ENCODE assay signal across 25 cellular contexts in genomic region chr2:195092341-195092740, GRCh38.
DNase-seq lines count a peak whose midpoint lies in the region; ATAC-seq and TF ChIP-seq lines count a peak whose summit lies in the region.
"Had no signal": no experiment of that assay in that cellular context is flagged by ENCODE, and none has a peak within 500 bp of the region (broad histone marks: within the 10 kb centered on the region; RNA-seq: fewer than 3 reads in every experiment).

No MANE protein-coding gene starts in this region.

- H3K36me3 ChIP-seq in Karpas-422 (ENCODE audit: insufficient read depth, low read length): no peaks in the 10 kb centered on the region
- H3K36me3 ChIP-seq: SJCRH30 had no signal

- H3K4me1 Mint-ChIP-seq in osteocyte (ENCODE audit: unreplicated experiment): no peaks in the 10 kb centered on the region
- H3K4me1 Mint-ChIP-seq: activated CD4-positive, alpha-beta memory T cell treated with anti-CD3 and anti-CD28 coated beads, Interleukin-2, amount 10 ng/mL, durations not matched to agents 7 days and 5 days; activated T-helper 17 cell treated with anti-CD3 and anti-CD28 coated beads, Interleukin-2, amount 50 U/mL, for 72 hours; CD4-positive, CD25-positive, alpha-beta regulatory T cell; memory B cell; stimulated activated memory B cell treated with anti-CD40 and anti-IgM and Interleukin-4, amounts not matched to agents 10 μg/mL and 1 μg/mL and 100 μg/mL, for 72 hours had no signal

- H3K9me3 ChIP-seq in Karpas-422 (ENCODE audit: low read length): no peaks in the 10 kb centered on the region
- H3K9me3 ChIP-seq: SJCRH30 had no signal

- no peak overlapping the region for H3K27ac ChIP-seq in Karpas-422 (ENCODE audit: low read length)
- H3K27ac ChIP-seq: SJCRH30 had no signal

- H2AFZ ChIP-seq in Karpas-422 (ENCODE audit: low read length): no peak overlapping the region

- no peaks in the 10 kb centered on the region for H3K36me3 Mint-ChIP-seq in osteocyte (ENCODE audit: unreplicated experiment)
- H3K36me3 Mint-ChIP-seq: CD4-positive, CD25-positive, alpha-beta regulatory T cell; memory B cell; stimulated activated memory B cell treated with anti-CD40 and anti-IgM and Interleukin-4, amounts not matched to agents 10 μg/mL and 1 μg/mL and 100 μg/mL, for 72 hours had no signal

- TF ChIP-seq CTCF in epithelial cell of proximal tubule (conservative IDR thresholded peaks at IDR 0.05; ENCODE audit: low read depth, low read length) (peak; percentile 29), osteocyte (IDR thresholded peaks at IDR 0.05) (peak; percentile 6)

- no peak overlapping the region for H3K4me3 Mint-ChIP-seq in osteocyte (ENCODE audit: unreplicated experiment)
- H3K4me3 Mint-ChIP-seq: activated CD4-positive, alpha-beta memory T cell treated with anti-CD3 and anti-CD28 coated beads, Interleukin-2, amount 10 ng/mL, durations not matched to agents 7 days and 5 days; activated T-helper 17 cell treated with anti-CD3 and anti-CD28 coated beads, Interleukin-2, amount 50 U/mL, for 72 hours; CD4-positive, CD25-positive, alpha-beta regulatory T cell; memory B cell; stimulated activated memory B cell treated with anti-CD40 and anti-IgM and Interleukin-4, amounts not matched to agents 10 μg/mL and 1 μg/mL and 100 μg/mL, for 72 hours had no signal

- no peak for ATAC-seq in HG03175 (IDR thresholded peaks at IDR 0.05; ENCODE audit: unreplicated experiment)
- ATAC-seq: activated T-helper 17 cell treated with anti-CD3 and anti-CD28 coated beads, Interleukin-2, amount 50 U/mL, for 72 hours; K562; sciatic nerve; stimulated activated memory B cell treated with anti-CD40 and anti-IgM and Interleukin-4, amounts not matched to agents 10 μg/mL and 1 μg/mL and 100 μg/mL, for 72 hours had no signal

- H3K4me3 ChIP-seq in epithelial cell of proximal tubule (ENCODE audit: low read depth, low read length): no peak overlapping the region
- H3K4me3 ChIP-seq in Karpas-422 (ENCODE audit: low read length): no peak overlapping the region
- H3K4me3 ChIP-seq: K562, SJCRH30 had no signal

- no peak overlapping the region for H3K9ac ChIP-seq in Karpas-422 (ENCODE audit: low read length)

- H3K4me2 ChIP-seq in Karpas-422 (ENCODE audit: low read depth, low read length, poor library complexity, severe bottlenecking): no peak overlapping the region

- H3K27me3 ChIP-seq in Karpas-422 (ENCODE audit: low read length): no peaks in the 10 kb centered on the region
- H3K27me3 ChIP-seq: SJCRH30 had no signal

- peak; percentile 10 for DNase-seq in DMS 273 (lab: John Stamatoyannopoulos, UW; ENCODE audit: unreplicated experiment)
- no peak for DNase-seq in DMS 273 treated with DMSO at 0.1 percent for 48 hours (lab: John Stamatoyannopoulos, UW)
- peak; percentile 30 for DNase-seq in NCI-H69 (lab: John Stamatoyannopoulos, UW)
- DNase-seq in epithelial cell of proximal tubule (ENCODE audit: low read depth): no peak
- no peak for DNase-seq in osteocyte (ENCODE audit: extremely low spot score, unreplicated experiment)
- no peak for DNase-seq in Karpas-422
- DNase-seq in activated CD4-positive, alpha-beta T cell treated with anti-CD3 and anti-CD28 coated beads for 4 hours: no peak
- DNase-seq: 8988T; activated CD4-positive, alpha-beta memory T cell treated with anti-CD3 and anti-CD28 coated beads, Interleukin-2, amount 10 ng/mL, durations not matched to agents 7 days and 5 days; activated naive CD4-positive, alpha-beta T cell treated with anti-CD3 and anti-CD28 coated beads, Interleukin-2, amount 50 U/mL, for 16 hours; amniotic stem cell; CD4-positive, CD25-positive, alpha-beta regulatory T cell; effector CD8-positive, alpha-beta T cell; GOT3; NCI-H146; NCI-H524; stimulated activated CD4-positive, alpha-beta T cell treated with anti-CD3 and anti-CD28 coated beads, Interleukin-4, amount 100 ng/mL, for 4 hours had no signal

- H3K9me3 Mint-ChIP-seq in osteocyte (ENCODE audit: unreplicated experiment): peaks cover 3% of the 10 kb centered on the region
- H3K9me3 Mint-ChIP-seq: activated CD4-positive, alpha-beta memory T cell treated with anti-CD3 and anti-CD28 coated beads, Interleukin-2, amount 10 ng/mL, durations not matched to agents 7 days and 5 days; activated T-helper 17 cell treated with anti-CD3 and anti-CD28 coated beads, Interleukin-2, amount 50 U/mL, for 72 hours; memory B cell; stimulated activated memory B cell treated with anti-CD40 and anti-IgM and Interleukin-4, amounts not matched to agents 10 μg/mL and 1 μg/mL and 100 μg/mL, for 72 hours had no signal

- H3K27ac Mint-ChIP-seq in osteocyte (ENCODE audit: unreplicated experiment): no peak overlapping the region
- H3K27ac Mint-ChIP-seq: activated CD4-positive, alpha-beta memory T cell treated with anti-CD3 and anti-CD28 coated beads, Interleukin-2, amount 10 ng/mL, durations not matched to agents 7 days and 5 days; activated T-helper 17 cell treated with anti-CD3 and anti-CD28 coated beads, Interleukin-2, amount 50 U/mL, for 72 hours; CD4-positive, CD25-positive, alpha-beta regulatory T cell; memory B cell; progenitor cell of endocrine pancreas; stimulated activated memory B cell treated with anti-CD40 and anti-IgM and Interleukin-4, amounts not matched to agents 10 μg/mL and 1 μg/mL and 100 μg/mL, for 72 hours had no signal

- H3K79me2 ChIP-seq in Karpas-422 (ENCODE audit: low read length): no peaks in the 10 kb centered on the region

- no peaks in the 10 kb centered on the region for H4K20me1 ChIP-seq in Karpas-422 (ENCODE audit: insufficient read depth, low read depth, low read length)

- peaks cover 7% of the 10 kb centered on the region for H3K4me1 ChIP-seq in Karpas-422 (ENCODE audit: low read length)
- H3K4me1 ChIP-seq: SJCRH30 had no signal

- H3K27me3 Mint-ChIP-seq in osteocyte (ENCODE audit: unreplicated experiment): peaks cover 2% of the 10 kb centered on the region
- H3K27me3 Mint-ChIP-seq: activated CD4-positive, alpha-beta memory T cell treated with anti-CD3 and anti-CD28 coated beads, Interleukin-2, amount 10 ng/mL, durations not matched to agents 7 days and 5 days; progenitor cell of endocrine pancreas; stimulated activated memory B cell treated with anti-CD40 and anti-IgM and Interleukin-4, amounts not matched to agents 10 μg/mL and 1 μg/mL and 100 μg/mL, for 72 hours had no signal

- no peaks in the 10 kb centered on the region for H3K9me2 ChIP-seq in Karpas-422 (replicated peaks; ENCODE audit: insufficient read depth, low read length)

Comparison
In these comparisons a context has a peak if more than half of its experiments do, and no peak if none do; other contexts are left out.
1. DNase-seq: peak in DMS 273 (single experiment) and NCI-H69 (single experiment); none in DMS 273 treated with DMSO at 0.1 percent for 48 hours (single experiment), epithelial cell of proximal tubule (single experiment), osteocyte (single experiment), Karpas-422 (single experiment) and activated CD4-positive, alpha-beta T cell treated with anti-CD3 and anti-CD28 coated beads for 4 hours (0 of 2).